Comparison of ENCODE assay signal across 22 cellular contexts in genomic region chr3:196240424-196240823, GRCh38. TPM values are rescaled to one million over a fixed set of nuclear protein-coding genes. Genes with fewer than 3 reads are reported as not detected.
"Had no signal": no experiment of that assay in that cellular context is flagged by ENCODE, and none has a peak within 500 bp of the region (broad histone marks: within the 10 kb centered on the region; RNA-seq: fewer than 3 reads in every experiment).

No MANE protein-coding gene starts in this region.

- H3K27ac ChIP-seq: HL-60, KMS-11, SJSA1, SK-N-MC had no signal

- H3K9me3 ChIP-seq: SJSA1 had no signal

- H3K27me3 ChIP-seq: SJSA1 had no signal

- DNase-seq: Kasumi-1, MM.1S, NCI-H1092 treated with DMSO at 0.1 percent for 48 hours, NCI-H1436, NCI-H187, NCI-H2029, NCI-H2081 treated with DMSO at 0.1 percent for 48 hours, NCI-H2171, NCI-H226, NCI-H446, NCI-H510A, NCI-H524 treated with DMSO at 0.1 percent for 48 hours, NCI-H69, NCI-H774, Right ventricle myocardium superior, RPMI8226, SIG-M5 had no signal

- H3K4me3 ChIP-seq: SJSA1, SK-N-MC had no signal

RNA-seq across cellular contexts. Expression of gene SLC51A, which starts 24.1 kb away (rescaled TPM):
- total RNA-seq: M059J, Right ventricle myocardium superior, SJSA1 had no signal

RNA-seq across cellular contexts. Expression of gene ZDHHC19, which starts 29.2 kb away (rescaled TPM):
- total RNA-seq: M059J, Right ventricle myocardium superior, SJSA1 had no signal
